In genomic region chr15:66770518-66771350, GRCh38 we compare ENCODE assay signal across 17 cellular contexts.
DNase-seq lines count a peak whose midpoint lies in the region; ATAC-seq, FAIRE-seq and TF ChIP-seq lines count a peak whose summit lies in the region.
"Had no signal": no experiment of that assay in that cellular context is flagged by ENCODE, and none has a peak within 500 bp of the region (broad histone marks: within the 10 kb centered on the region; RNA-seq: fewer than 3 reads in every experiment).

No MANE protein-coding gene starts in this region.

- peak overlapping the region; percentile 53 for H4K5ac ChIP-seq in H1 (ENCODE audit: insufficient read length, low read depth, low read length)

- peak overlapping the region; percentile 88 for H3K27ac Mint-ChIP-seq in neural progenitor cell
- no peak overlapping the region for H3K27ac Mint-ChIP-seq in stimulated activated naive B cell treated with anti-CD40 and anti-IgM and Interleukin-4, amounts not matched to agents 10 μg/mL and 1 μg/mL and 100 μg/mL, for 72 hours
- H3K27ac Mint-ChIP-seq: natural killer cell treated with Interleukin-12 subunit alpha and Interleukin-12 subunit beta and Interleukin-15 and Interleukin-18, amount 100 ng/mL, for 72 hours had no signal

- H3K27ac ChIP-seq in A549 (peak overlapping the region; percentile 93 to 94), KOPT-K1 (ENCODE audit: low read depth, low read length, poor library complexity, severe bottlenecking) (peak overlapping the region; percentile 63), H1 (ENCODE audit: low read depth, low read length) (no peak overlapping the region), neural progenitor cell (peak overlapping the region; percentile 94), coronary artery (no peak overlapping the region)

- peaks cover 60% of the 10 kb centered on the region for H3K4me1 Mint-ChIP-seq in neural progenitor cell
- H3K4me1 Mint-ChIP-seq in stimulated activated naive B cell treated with anti-CD40 and anti-IgM and Interleukin-4, amounts not matched to agents 10 μg/mL and 1 μg/mL and 100 μg/mL, for 72 hours = peaks cover 4 to 5% of the 10 kb centered on the region in 2 donors

- no peak overlapping the region for H2BK20ac ChIP-seq in H1 (ENCODE audit: low read length)

- 0 out of 3 replicates have a peak overlapping the region, but pooled peaks have one; percentile 6 for H3K4me3 ChIP-seq in A549
- 0 out of 8 replicates have a peak overlapping the region, but pooled peaks of 1 of the 4 experiments have one; percentile 16 for H3K4me3 ChIP-seq in H1 (ENCODE audit: extremely low read depth in 1 of 4, insufficient read depth in 2 of 4, low read depth in 3 of 4, low read length in 4 of 4)
- H3K4me3 ChIP-seq in neural progenitor cell = peak overlapping the region; percentile 10
- H3K4me3 ChIP-seq in coronary artery = no peak overlapping the region

- H4K20me1 ChIP-seq in H1 (replicated peaks in 1 of 2; ENCODE audit: control insufficient read depth in 1 of 2, insufficient read depth in 2 of 2, low read length in 2 of 2) (no peaks in the 10 kb centered on the region), neural progenitor cell (ENCODE audit: low read depth) (peaks cover 28% of the 10 kb centered on the region)

- H2BK120ac ChIP-seq in H1 (replicated peaks; ENCODE audit: low read depth, low read length) = peak overlapping the region; percentile 44

- H3K14ac ChIP-seq in H1 (ENCODE audit: insufficient read length) = no peak overlapping the region

- H3K27me3 ChIP-seq in H1 (replicated peaks in 1 of 4; ENCODE audit: control insufficient read depth in 3 of 4, extremely low read depth in 1 of 4, insufficient read depth in 3 of 4, low read length in 3 of 4) (no peaks in the 10 kb centered on the region), neural progenitor cell (no peaks in the 10 kb centered on the region)

- peak in 1 of 2 experiments; percentile 71 for DNase-seq in A549 (ENCODE audit: low read depth in 1 of 2, low spot score in 1 of 2)
- DNase-seq in H1 (ENCODE audit: low read depth in 1 of 2, low spot score in 2 of 2) = no peak
- DNase-seq in neural progenitor cell (ENCODE audit: low spot score) = no peak
- no peak for DNase-seq in occipital lobe (lab: John Stamatoyannopoulos, UW)
- DNase-seq in NCI-H748 treated with DMSO at 0.1 percent for 48 hours (lab: John Stamatoyannopoulos, UW) = no peak
- DNase-seq in coronary artery (ENCODE audit: low spot score) = no peak
- DNase-seq in stimulated activated naive B cell treated with anti-CD40 and anti-IgM and Interleukin-4, amounts not matched to agents 10 μg/mL and 1 μg/mL and 100 μg/mL, for 72 hours = no peak
- DNase-seq: activated naive CD4-positive, alpha-beta T cell; KBM-7; NCI-H774; SHP77; substantia nigra had no signal

- H3K4me2 ChIP-seq in A549 (peak overlapping the region; percentile 83), H1 (ENCODE audit: insufficient read depth in 1 of 2, low read depth in 2 of 2, low read length in 2 of 2) (peak overlapping the region; percentile 8 to 20; a peak in 2 of 4 replicates), neural progenitor cell (peak overlapping the region; percentile 72)

- TF ChIP-seq POLR2A in A549 (IDR thresholded peaks at IDR 0.05; ENCODE audit: low read length) = no peak
- no peak for TF ChIP-seq POLR2A in H1 (IDR thresholded peaks at IDR 0.05; ENCODE audit: control extremely low read depth in 1 of 2, low read depth in 2 of 2, low read length in 2 of 2)

- H3K79me2 ChIP-seq in H1 (ENCODE audit: control insufficient read depth in 1 of 2, insufficient read depth in 2 of 2, low read length in 2 of 2) (no peaks in the 10 kb centered on the region), neural progenitor cell (ENCODE audit: low read depth) (no peaks in the 10 kb centered on the region)

- 57% methylated on average over 14 of the region's 14 CpGs for WGBS in A549 (ENCODE audit: missing lambda C conversion rate)
- 72% methylated on average over 13 of the region's 14 CpGs; no CpG with 5 or more reads in 1 of the 2 experiments for WGBS in H1 (ENCODE audit: extremely low coverage in 1 of 2, insufficient coverage in 1 of 2, insufficient read length in 1 of 2, insufficient replicate concordance in 2 of 2, low coverage in 1 of 2, low lambda C conversion rate in 2 of 2, missing lambda C conversion rate in 1 of 2), 2 experiments

- no peaks in the 10 kb centered on the region for H3K9me3 Mint-ChIP-seq in neural progenitor cell
- H3K9me3 Mint-ChIP-seq in stimulated activated naive B cell treated with anti-CD40 and anti-IgM and Interleukin-4, amounts not matched to agents 10 μg/mL and 1 μg/mL and 100 μg/mL, for 72 hours = no peaks in the 10 kb centered on the region
- H3K9me3 Mint-ChIP-seq: natural killer cell treated with Interleukin-12 subunit alpha and Interleukin-12 subunit beta and Interleukin-15 and Interleukin-18, amount 100 ng/mL, for 72 hours had no signal

- H3K23me2 ChIP-seq in H1 (ENCODE audit: low read depth, low read length) = no peaks in the 10 kb centered on the region

- no peaks in the 10 kb centered on the region for H3K27me3 Mint-ChIP-seq in neural progenitor cell (ENCODE audit: insufficient read depth, low read depth)
- peaks cover 16 to 29% of the 10 kb centered on the region in 2 donors for H3K27me3 Mint-ChIP-seq in stimulated activated naive B cell treated with anti-CD40 and anti-IgM and Interleukin-4, amounts not matched to agents 10 μg/mL and 1 μg/mL and 100 μg/mL, for 72 hours

- peaks cover 54% of the 10 kb centered on the region for H3F3A ChIP-seq in neural progenitor cell (ENCODE audit: low read depth)

- 0 out of 2 replicates have a peak overlapping the region, but pooled peaks have one; percentile 22 for H4K8ac ChIP-seq in H1 (ENCODE audit: extremely low read depth, insufficient read depth, low read length)

- no peak overlapping the region for H2AK5ac ChIP-seq in H1 (ENCODE audit: low read depth, low read length)

- TF ChIP-seq CTCF in A549 (IDR thresholded peaks at IDR 0.05) = no peak
- no peak for TF ChIP-seq CTCF in H1 (IDR thresholded peaks at IDR 0.05; ENCODE audit: control extremely low read depth in 1 of 3, insufficient read depth in 1 of 3, low read depth in 1 of 3, low read length in 3 of 3)
- no peak for TF ChIP-seq CTCF in neural progenitor cell (IDR thresholded peaks at IDR 0.05)
- TF ChIP-seq CTCF in coronary artery (IDR thresholded peaks at IDR 0.05) = no peak

- H3K23ac ChIP-seq in H1 (ENCODE audit: insufficient read length) = no peak overlapping the region

- H3K18ac ChIP-seq in H1 (ENCODE audit: extremely low read depth, low read length) = peak overlapping the region; percentile 36

- no peaks in the 10 kb centered on the region for H3K36me3 Mint-ChIP-seq in neural progenitor cell
- no peaks in the 10 kb centered on the region for H3K36me3 Mint-ChIP-seq in stimulated activated naive B cell treated with anti-CD40 and anti-IgM and Interleukin-4, amounts not matched to agents 10 μg/mL and 1 μg/mL and 100 μg/mL, for 72 hours
- H3K36me3 Mint-ChIP-seq: natural killer cell treated with Interleukin-12 subunit alpha and Interleukin-12 subunit beta and Interleukin-15 and Interleukin-18, amount 100 ng/mL, for 72 hours had no signal

- peak in 1 of 2 experiments; percentile 2; a peak in 1 of 6 replicates for ATAC-seq in A549
- no peak for ATAC-seq in stimulated activated naive B cell treated with anti-CD40 and anti-IgM and Interleukin-4, amounts not matched to agents 10 μg/mL and 1 μg/mL and 100 μg/mL, for 72 hours (replicated peaks)
- ATAC-seq: natural killer cell treated with Interleukin-12 subunit alpha and Interleukin-12 subunit beta and Interleukin-15 and Interleukin-18, amount 100 ng/mL, for 72 hours had no signal

- peak overlapping the region; percentile 23 for H3K4ac ChIP-seq in H1 (replicated peaks; ENCODE audit: insufficient read length, low read depth, low read length)

- peak overlapping the region; percentile 23; the same call in 1 of the 2 replicates for H2BK12ac ChIP-seq in H1 (ENCODE audit: low read depth, low read length)

- peaks cover 96% of the 10 kb centered on the region for H3K4me1 ChIP-seq in A549
- peaks cover 11 to 25% (median 19%) of the 10 kb centered on the region in 4 experiments for H3K4me1 ChIP-seq in H1 (replicated peaks in 1 of 4; ENCODE audit: control insufficient read depth in 3 of 4, insufficient read depth in 4 of 4, low read length in 3 of 4)
- H3K4me1 ChIP-seq in neural progenitor cell = peaks cover 56% of the 10 kb centered on the region

- CTCF ChIA-PET in A549 (lab: Yijun Ruan, JAX) = interaction anchor here (0.9 to 42.9 kb wide), 16 partner anchors 11 to 204 kb away, joined by 3 to 779 read pairs (median 16); partner anchors contain the start of gene SMAD6
- CTCF ChIA-PET in H1 (lab: Charles Lee; ENCODE audit: partially characterized antibody) = interaction anchor here (0.7 to 13.5 kb wide), 15 partner anchors 9 to 167 kb away, joined by 3 to 202 read pairs (median 5); partner anchors contain the start of gene SMAD6

- H2AFZ ChIP-seq in H1 (ENCODE audit: low read length) (no peak overlapping the region), neural progenitor cell (replicated peaks) (no peak overlapping the region)

- H3K4me3 Mint-ChIP-seq in neural progenitor cell = peak overlapping the region; percentile 2
- H3K4me3 Mint-ChIP-seq in stimulated activated naive B cell treated with anti-CD40 and anti-IgM and Interleukin-4, amounts not matched to agents 10 μg/mL and 1 μg/mL and 100 μg/mL, for 72 hours = no peak overlapping the region
- H3K4me3 Mint-ChIP-seq: natural killer cell treated with Interleukin-12 subunit alpha and Interleukin-12 subunit beta and Interleukin-15 and Interleukin-18, amount 100 ng/mL, for 72 hours had no signal

- TF ChIP-seq EP300 in A549 (IDR thresholded peaks at IDR 0.05) (peak; percentile 48 to 68; a peak in 2 of 5 replicates), H1 (IDR thresholded peaks at IDR 0.05; ENCODE audit: borderline replicate concordance in 1 of 2, low read depth in 2 of 2, low read length in 2 of 2) (no peak)

- no peaks in the 10 kb centered on the region for H3K9me3 ChIP-seq in A549
- no peaks in the 10 kb centered on the region for H3K9me3 ChIP-seq in KOPT-K1 (ENCODE audit: insufficient read depth, low read length, poor library complexity, severe bottlenecking)
- no peaks in the 10 kb centered on the region for H3K9me3 ChIP-seq in H1 (ENCODE audit: insufficient read depth in 2 of 2, low read depth in 1 of 2, low read length in 1 of 2)
- H3K9me3 ChIP-seq in neural progenitor cell (ENCODE audit: low read depth) = no peaks in the 10 kb centered on the region

- POLR2A ChIA-PET in A549 (lab: Yijun Ruan, JAX) = interaction anchor here (1.1 to 9.9 kb wide), 2 partner anchors 22 to 67 kb away, joined by 3 to 94 read pairs; partner anchors contain the start of gene SMAD6
- POLR2A ChIA-PET in H1 (lab: Charles Lee; ENCODE audit: partially characterized antibody) = interaction anchor here (0.5 to 1.7 kb wide), 2 partner anchors 111 to 170 kb away, joined by 3 read pairs; no protein-coding TSS in a partner anchor

- no peaks in the 10 kb centered on the region for H3K79me1 ChIP-seq in H1 (ENCODE audit: low read depth, low read length)

- H3K36me3 ChIP-seq in KOPT-K1 (ENCODE audit: insufficient read depth, low read length) = peaks cover 30% of the 10 kb centered on the region
- H3K36me3 ChIP-seq in H1 (ENCODE audit: control insufficient read depth in 2 of 4, insufficient read depth in 4 of 4, low read length in 3 of 4) = no peaks in the 10 kb centered on the region
- H3K36me3 ChIP-seq in neural progenitor cell = no peaks in the 10 kb centered on the region

- H3K9ac ChIP-seq in H1 (replicated peaks in 1 of 4; ENCODE audit: extremely low read depth in 1 of 4, low read depth in 3 of 4, low read length in 3 of 4) (no peak overlapping the region), neural progenitor cell (no peak overlapping the region)

- H3K56ac ChIP-seq in H1 (replicated peaks; ENCODE audit: insufficient read length, low read depth, low read length) = no peak overlapping the region

- no peak for FAIRE-seq in A549 (lab: Jason Lieb, UNC)
- no peak for FAIRE-seq in H1 (lab: Jason Lieb, UNC)
- FAIRE-seq: endometrium, keratinocyte, TTC549 had no signal

- TF ChIP-seq RAD21 in A549 (conservative IDR thresholded peaks at IDR 0.05 in 1 of 2, IDR thresholded peaks at IDR 0.05 in 1 of 2) (peak in 1 of 2 experiments; percentile 36; a peak in 2 of 5 replicates), H1 (IDR thresholded peaks at IDR 0.05 in 1 of 2, conservative IDR thresholded peaks at IDR 0.05 in 1 of 2; ENCODE audit: low read depth in 2 of 2, low read length in 2 of 2) (no peak)

- H4K91ac ChIP-seq in H1 (replicated peaks; ENCODE audit: insufficient read length, low read length) = peak overlapping the region; percentile 80

- H2BK15ac ChIP-seq in H1 (ENCODE audit: low read length) = peak overlapping the region; percentile 75; the same call in 1 of the 2 replicates

- H2BK5ac ChIP-seq in H1 (ENCODE audit: low read depth, low read length) = peak overlapping the region; percentile 79

Comparison
In these comparisons a context has a peak if more than half of its experiments do, and no peak if none do; other contexts are left out.
1. H3K27ac ChIP-seq: peak in A549 (2 of 2), KOPT-K1 (single experiment) and neural progenitor cell (single experiment); none in H1 (single experiment) and coronary artery (0 of 2).
2. H3K4me2 ChIP-seq: peak in every context shown above with its lines; median percentile 83 in A549; 72 in neural progenitor cell; 14 in H1.
3. Of the 18 proteins assayed by ChIP-seq in both H1 and A549: peak only in H1: none; only in A549: EP300, JUN and MAX; in both: none; in neither: 13; mixed calls (peak in some experiments, not most) for 2.